In genomic region chr9:102244916-102245315, GRCh38 we compare ENCODE assay signal across 29 cellular contexts.
"Had no signal": no experiment of that assay in that cellular context is flagged by ENCODE, and none has a peak within 500 bp of the region (broad histone marks: within the 10 kb centered on the region; RNA-seq: fewer than 3 reads in every experiment).

No MANE protein-coding gene starts in this region.

- H3K27me3 Mint-ChIP-seq: stimulated activated memory B cell treated with anti-CD40 and anti-IgM and Interleukin-4, amounts not matched to agents 10 μg/mL and 1 μg/mL and 100 μg/mL, for 72 hours; stimulated activated naive B cell treated with anti-CD40 and anti-IgM and Interleukin-4, amounts not matched to agents 10 μg/mL and 1 μg/mL and 100 μg/mL, for 72 hours; stimulated activated naive CD8-positive, alpha-beta T cell treated with anti-CD3 and anti-CD28 coated beads, Interleukin-15, amount 100 ng/mL, for 72 hours; stimulated activated naive CD8-positive, alpha-beta T cell treated with anti-CD3 and anti-CD28 coated beads, Interleukin-15, Interleukin-2, amounts not matched to agents 100 ng/mL and 50 ng/mL, for 24 hours; type B pancreatic cell had no signal

- FAIRE-seq: urothelium cell line had no signal

- ATAC-seq: stimulated activated effector memory CD8-positive, alpha-beta T cell treated with anti-CD3 and anti-CD28 coated beads, Interleukin-12 subunit alpha, Interleukin-12 subunit beta, amount 100 ng/mL, for 72 hours; stimulated activated memory B cell treated with anti-CD40 and anti-IgM and Interleukin-4, amounts not matched to agents 10 μg/mL and 1 μg/mL and 100 μg/mL, for 72 hours; stimulated activated naive B cell treated with anti-CD40 and anti-IgM and Interleukin-4, amounts not matched to agents 10 μg/mL and 1 μg/mL and 100 μg/mL, for 72 hours; stimulated activated naive CD8-positive, alpha-beta T cell treated with anti-CD3 and anti-CD28 coated beads, Interleukin-15, amount 100 ng/mL, for 72 hours; stimulated activated naive CD8-positive, alpha-beta T cell treated with anti-CD3 and anti-CD28 coated beads, Interleukin-15, Interleukin-2, amounts not matched to agents 100 U/mL and 50 U/mL, for 24 hours; upper lobe of right lung had no signal

- H3K36me3 ChIP-seq: stomach, suprapubic skin, thoracic aorta, thyroid gland, tibial artery, tibial nerve, transverse colon, upper lobe of left lung, upper lobe of right lung, uterus, vagina had no signal

- H3K9me3 ChIP-seq: stomach, suprapubic skin, testis, thoracic aorta, thyroid gland, tibial artery, tibial nerve, transverse colon, upper lobe of left lung, upper lobe of right lung, uterus, vagina had no signal

- H3K9me3 Mint-ChIP-seq: stimulated activated memory B cell treated with anti-CD40 and anti-IgM and Interleukin-4, amounts not matched to agents 10 μg/mL and 1 μg/mL and 100 μg/mL, for 72 hours; stimulated activated naive CD8-positive, alpha-beta T cell treated with anti-CD3 and anti-CD28 coated beads, Interleukin-15, amount 100 ng/mL, for 72 hours; stimulated activated naive CD8-positive, alpha-beta T cell treated with anti-CD3 and anti-CD28 coated beads, Interleukin-15, Interleukin-2, amounts not matched to agents 100 ng/mL and 50 ng/mL, for 24 hours; type B pancreatic cell had no signal

- H3K36me3 Mint-ChIP-seq: stimulated activated effector memory CD8-positive, alpha-beta T cell treated with anti-CD3 and anti-CD28 coated beads, Interleukin-12 subunit alpha, Interleukin-12 subunit beta, amount 100 ng/mL, for 72 hours; stimulated activated memory B cell treated with anti-CD40 and anti-IgM and Interleukin-4, amounts not matched to agents 10 μg/mL and 1 μg/mL and 100 μg/mL, for 72 hours; stimulated activated naive B cell treated with anti-CD40 and anti-IgM and Interleukin-4, amounts not matched to agents 10 μg/mL and 1 μg/mL and 100 μg/mL, for 72 hours; type B pancreatic cell had no signal

- DNase-seq: stimulated activated CD4-positive, alpha-beta T cell treated with anti-CD3 and anti-CD28 coated beads, Interleukin-2, amount 100 ng/mL, for 48 hours; stimulated activated CD4-positive, alpha-beta T cell treated with anti-CD3 and anti-CD28 coated beads, Interleukin-4, amount 100 ng/mL, for 1 hour; stimulated activated CD4-positive, alpha-beta T cell treated with anti-CD3 and anti-CD28 coated beads, Interleukin-4, amount 100 ng/mL, for 24 hours; stimulated activated CD4-positive, alpha-beta T cell treated with anti-CD3 and anti-CD28 coated beads, Interleukin-4, amount 100 ng/mL, for 4 hours; stimulated activated CD8-positive, alpha-beta memory T cell treated with anti-CD3 and anti-CD28 coated beads, Interleukin-4, amount 100 ng/mL, for 48 hours; stimulated activated naive B cell treated with anti-CD40 and anti-IgM and Interleukin-4, amounts not matched to agents 10 μg/mL and 1 μg/mL and 100 μg/mL, for 72 hours; stimulated activated naive CD4-positive, alpha-beta T cell; stimulated activated naive CD4-positive, alpha-beta T cell treated with Interleukin-2 at 50 U/mL for 16 hours; stimulated activated naive CD8-positive, alpha-beta T cell treated with anti-CD3 and anti-CD28 coated beads, Interleukin-15, amount 100 ng/mL, for 72 hours; stimulated activated naive CD8-positive, alpha-beta T cell treated with anti-CD3 and anti-CD28 coated beads, Interleukin-15, Interleukin-2, amounts not matched to agents 100 U/mL and 50 U/mL, for 24 hours; stomach; substantia nigra; testis; thyroid gland; tibial artery; transverse colon; trophoblast cell; upper lobe of left lung; upper lobe of right lung; uterus had no signal

- H3K27ac ChIP-seq: stomach, suprapubic skin, testis, thoracic aorta, thyroid gland, tibial artery, tibial nerve, transverse colon, upper lobe of left lung, upper lobe of right lung, uterus, vagina had no signal

- H3K4me1 Mint-ChIP-seq: stimulated activated effector memory CD8-positive, alpha-beta T cell treated with anti-CD3 and anti-CD28 coated beads, Interleukin-12 subunit alpha, Interleukin-12 subunit beta, amount 100 ng/mL, for 72 hours; stimulated activated memory B cell treated with anti-CD40 and anti-IgM and Interleukin-4, amounts not matched to agents 10 μg/mL and 1 μg/mL and 100 μg/mL, for 72 hours; stimulated activated naive B cell treated with anti-CD40 and anti-IgM and Interleukin-4, amounts not matched to agents 10 μg/mL and 1 μg/mL and 100 μg/mL, for 72 hours; stimulated activated naive CD8-positive, alpha-beta T cell treated with anti-CD3 and anti-CD28 coated beads, Interleukin-15, amount 100 ng/mL, for 72 hours had no signal

- H3K4me3 ChIP-seq: stomach, suprapubic skin, testis, thoracic aorta, thyroid gland, tibial artery, tibial nerve, transverse colon, upper lobe of left lung, upper lobe of right lung, uterus, vagina had no signal

- H3K27me3 ChIP-seq: stomach, suprapubic skin, testis, thyroid gland, tibial artery, tibial nerve, transverse colon, upper lobe of left lung, upper lobe of right lung, uterus, vagina had no signal

- H3K4me1 ChIP-seq: stomach, suprapubic skin, testis, thyroid gland, tibial artery, tibial nerve, transverse colon, upper lobe of left lung, upper lobe of right lung, uterus, vagina had no signal

- H3K27ac Mint-ChIP-seq: stimulated activated effector memory CD8-positive, alpha-beta T cell treated with anti-CD3 and anti-CD28 coated beads, Interleukin-12 subunit alpha, Interleukin-12 subunit beta, amount 100 ng/mL, for 72 hours; stimulated activated memory B cell treated with anti-CD40 and anti-IgM and Interleukin-4, amounts not matched to agents 10 μg/mL and 1 μg/mL and 100 μg/mL, for 72 hours; stimulated activated naive B cell treated with anti-CD40 and anti-IgM and Interleukin-4, amounts not matched to agents 10 μg/mL and 1 μg/mL and 100 μg/mL, for 72 hours; stimulated activated naive CD8-positive, alpha-beta T cell treated with anti-CD3 and anti-CD28 coated beads, Interleukin-15, amount 100 ng/mL, for 72 hours; stimulated activated naive CD8-positive, alpha-beta T cell treated with anti-CD3 and anti-CD28 coated beads, Interleukin-15, Interleukin-2, amounts not matched to agents 100 ng/mL and 50 ng/mL, for 24 hours; type B pancreatic cell had no signal

- H3K4me3 Mint-ChIP-seq: stimulated activated effector memory CD8-positive, alpha-beta T cell treated with anti-CD3 and anti-CD28 coated beads, Interleukin-12 subunit alpha, Interleukin-12 subunit beta, amount 100 ng/mL, for 72 hours; stimulated activated memory B cell treated with anti-CD40 and anti-IgM and Interleukin-4, amounts not matched to agents 10 μg/mL and 1 μg/mL and 100 μg/mL, for 72 hours; stimulated activated naive B cell treated with anti-CD40 and anti-IgM and Interleukin-4, amounts not matched to agents 10 μg/mL and 1 μg/mL and 100 μg/mL, for 72 hours; stimulated activated naive CD8-positive, alpha-beta T cell treated with anti-CD3 and anti-CD28 coated beads, Interleukin-15, amount 100 ng/mL, for 72 hours; stimulated activated naive CD8-positive, alpha-beta T cell treated with anti-CD3 and anti-CD28 coated beads, Interleukin-15, Interleukin-2, amounts not matched to agents 100 ng/mL and 50 ng/mL, for 24 hours; type B pancreatic cell had no signal
